ENCODE assay signal across 8 cellular contexts in the genomic region with DNA sequence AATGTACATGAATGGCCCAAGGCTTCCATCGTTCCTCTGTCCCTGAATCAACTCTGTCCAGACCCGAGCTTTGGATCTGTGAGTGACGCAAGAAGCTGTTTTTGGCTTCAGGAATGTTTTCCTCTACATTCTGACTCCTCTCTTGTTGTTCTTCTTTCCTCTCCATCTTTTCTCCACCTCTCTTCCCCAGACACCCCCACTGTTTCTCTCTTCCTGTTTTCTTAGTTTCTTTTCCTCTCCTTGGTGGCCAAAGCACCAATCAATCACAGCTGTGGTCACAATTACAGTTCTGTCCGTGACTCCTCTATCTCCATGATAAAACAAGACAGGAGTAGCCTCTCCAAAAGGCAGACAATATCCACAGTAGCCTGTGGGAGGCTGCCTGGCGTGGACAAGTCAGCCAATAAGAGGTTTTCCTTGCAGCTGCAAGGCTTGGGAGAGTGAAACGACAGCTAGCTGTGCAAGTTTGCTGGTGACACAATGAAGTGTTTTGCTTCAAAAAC. TPM values are rescaled to one million over a fixed set of nuclear protein-coding genes. Genes with fewer than 3 reads are reported as not detected.
DNase-seq lines count a peak whose midpoint lies in the region; ATAC-seq and TF ChIP-seq lines count a peak whose summit lies in the region.

No MANE protein-coding gene starts in this region.

- H3K9me3 ChIP-seq in left ventricle myocardium inferior (replicated peaks): no peaks in the 10 kb centered on the region

- no peaks in the 10 kb centered on the region for H3K27me3 ChIP-seq in left ventricle myocardium inferior (ENCODE audit: low read depth)

- ATAC-seq in SK-N-SH treated with all-trans-retinoic acid at 6 μM for 48 hours: peak; percentile 76
- no peak for ATAC-seq in stimulated activated naive CD8-positive, alpha-beta T cell treated with anti-CD3 and anti-CD28 coated beads, Interleukin-15, Interleukin-2, amounts not matched to agents 100 U/mL and 50 U/mL, for 24 hours

- DNase-seq in GM04503 (ENCODE audit: low read depth): peak; percentile 59
- DNase-seq in left ventricle myocardium inferior: peak; percentile 59
- DNase-seq in renal cortical epithelial cell (ENCODE audit: low read depth): peak; percentile 55
- no peak for DNase-seq in GM13977 (ENCODE audit: low spot score)
- DNase-seq in NCI-H187 treated with DMSO at 0.1 percent for 48 hours (lab: John Stamatoyannopoulos, UW): no peak
- DNase-seq in stimulated activated naive CD8-positive, alpha-beta T cell treated with anti-CD3 and anti-CD28 coated beads, Interleukin-15, Interleukin-2, amounts not matched to agents 100 U/mL and 50 U/mL, for 24 hours: no peak
- DNase-seq in NCI-H1436 treated with DMSO at 0.1 percent for 48 hours (lab: John Stamatoyannopoulos, UW): no peak

- H3K4me3 ChIP-seq in left ventricle myocardium inferior: peak overlapping the region; percentile 51

- H3K36me3 ChIP-seq in left ventricle myocardium inferior: no peaks in the 10 kb centered on the region

- in situ Hi-C loops in GM13977 (cut with MboI; ENCODE audit: low pct_unique_long_range_greater_than_20kb, low sequenced_read_pairs, unreplicated experiment): no loop called here

- intact Hi-C loops in left ventricle myocardium inferior (cut with micrococcal nuclease): loop anchor here (10.0 kb wide), 2 partner anchors 197 to 497 kb away; a partner anchor contains a TSS

- peak overlapping the region; percentile 85 for H3K27ac ChIP-seq in left ventricle myocardium inferior (replicated peaks)

- H3K4me1 ChIP-seq in left ventricle myocardium inferior: peaks cover 91% of the 10 kb centered on the region

- TF ChIP-seq CTCF in left ventricle myocardium inferior (IDR thresholded peaks at IDR 0.05; ENCODE audit: borderline replicate concordance) (peak; percentile 28), GM13977 (IDR thresholded peaks at IDR 0.05; ENCODE audit: extremely low read depth, insufficient read depth, missing control alignments) (no peak)

TF ChIP-seq in SK-N-SH treated with all-trans-retinoic acid at 6 μM for 48 hours, 23 proteins besides CTCF, POLR2A, EP300 and RAD21:
- TF ChIP-seq ZNF8 (CRISPR knock-in tag; IDR thresholded peaks at IDR 0.05) (no peak), TOX (CRISPR knock-in tag; IDR thresholded peaks at IDR 0.05; ENCODE audit: borderline replicate concordance) (no peak), ZNF70 (CRISPR knock-in tag; IDR thresholded peaks at IDR 0.05) (no peak), OSR1 (CRISPR knock-in tag; IDR thresholded peaks at IDR 0.05) (no peak), ZNF565 (CRISPR knock-in tag; conservative IDR thresholded peaks at IDR 0.05; ENCODE audit: low read depth) (no peak), RARB (CRISPR knock-in tag; IDR thresholded peaks at IDR 0.05) (no peak), ARNTL (CRISPR knock-in tag; IDR thresholded peaks at IDR 0.05; ENCODE audit: borderline replicate concordance, low read depth) (no peak), ESRRG (CRISPR knock-in tag; IDR thresholded peaks at IDR 0.05) (no peak), ZFP3 (CRISPR knock-in tag; IDR thresholded peaks at IDR 0.05) (no peak), GLIS3 (CRISPR knock-in tag; IDR thresholded peaks at IDR 0.05) (no peak), BACH2 (CRISPR knock-in tag; IDR thresholded peaks at IDR 0.05; ENCODE audit: borderline replicate concordance) (no peak)
- TF ChIP-seq, protein P1, sequence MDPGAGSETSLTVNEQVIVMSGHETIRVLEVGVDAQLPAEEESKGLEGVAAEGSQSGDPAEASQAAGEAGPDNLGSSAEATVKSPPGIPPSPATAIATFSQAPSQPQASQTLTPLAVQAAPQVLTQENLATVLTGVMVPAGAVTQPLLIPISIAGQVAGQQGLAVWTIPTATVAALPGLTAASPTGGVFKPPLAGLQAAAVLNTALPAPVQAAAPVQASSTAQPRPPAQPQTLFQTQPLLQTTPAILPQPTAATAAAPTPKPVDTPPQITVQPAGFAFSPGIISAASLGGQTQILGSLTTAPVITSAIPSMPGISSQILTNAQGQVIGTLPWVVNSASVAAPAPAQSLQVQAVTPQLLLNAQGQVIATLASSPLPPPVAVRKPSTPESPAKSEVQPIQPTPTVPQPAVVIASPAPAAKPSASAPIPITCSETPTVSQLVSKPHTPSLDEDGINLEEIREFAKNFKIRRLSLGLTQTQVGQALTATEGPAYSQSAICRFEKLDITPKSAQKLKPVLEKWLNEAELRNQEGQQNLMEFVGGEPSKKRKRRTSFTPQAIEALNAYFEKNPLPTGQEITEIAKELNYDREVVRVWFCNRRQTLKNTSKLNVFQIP (CRISPR knock-in tag; IDR thresholded peaks at IDR 0.05; ENCODE audit: borderline replicate concordance, low read depth): no peak
- TF ChIP-seq, protein P2, sequence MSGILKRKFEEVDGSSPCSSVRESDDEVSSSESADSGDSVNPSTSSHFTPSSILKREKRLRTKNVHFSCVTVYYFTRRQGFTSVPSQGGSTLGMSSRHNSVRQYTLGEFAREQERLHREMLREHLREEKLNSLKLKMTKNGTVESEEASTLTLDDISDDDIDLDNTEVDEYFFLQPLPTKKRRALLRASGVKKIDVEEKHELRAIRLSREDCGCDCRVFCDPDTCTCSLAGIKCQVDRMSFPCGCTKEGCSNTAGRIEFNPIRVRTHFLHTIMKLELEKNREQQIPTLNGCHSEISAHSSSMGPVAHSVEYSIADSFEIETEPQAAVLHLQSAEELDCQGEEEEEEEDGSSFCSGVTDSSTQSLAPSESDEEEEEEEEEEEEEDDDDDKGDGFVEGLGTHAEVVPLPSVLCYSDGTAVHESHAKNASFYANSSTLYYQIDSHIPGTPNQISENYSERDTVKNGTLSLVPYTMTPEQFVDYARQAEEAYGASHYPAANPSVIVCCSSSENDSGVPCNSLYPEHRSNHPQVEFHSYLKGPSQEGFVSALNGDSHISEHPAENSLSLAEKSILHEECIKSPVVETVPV (CRISPR knock-in tag; IDR thresholded peaks at IDR 0.05): no peak
- TF ChIP-seq, protein P3, sequence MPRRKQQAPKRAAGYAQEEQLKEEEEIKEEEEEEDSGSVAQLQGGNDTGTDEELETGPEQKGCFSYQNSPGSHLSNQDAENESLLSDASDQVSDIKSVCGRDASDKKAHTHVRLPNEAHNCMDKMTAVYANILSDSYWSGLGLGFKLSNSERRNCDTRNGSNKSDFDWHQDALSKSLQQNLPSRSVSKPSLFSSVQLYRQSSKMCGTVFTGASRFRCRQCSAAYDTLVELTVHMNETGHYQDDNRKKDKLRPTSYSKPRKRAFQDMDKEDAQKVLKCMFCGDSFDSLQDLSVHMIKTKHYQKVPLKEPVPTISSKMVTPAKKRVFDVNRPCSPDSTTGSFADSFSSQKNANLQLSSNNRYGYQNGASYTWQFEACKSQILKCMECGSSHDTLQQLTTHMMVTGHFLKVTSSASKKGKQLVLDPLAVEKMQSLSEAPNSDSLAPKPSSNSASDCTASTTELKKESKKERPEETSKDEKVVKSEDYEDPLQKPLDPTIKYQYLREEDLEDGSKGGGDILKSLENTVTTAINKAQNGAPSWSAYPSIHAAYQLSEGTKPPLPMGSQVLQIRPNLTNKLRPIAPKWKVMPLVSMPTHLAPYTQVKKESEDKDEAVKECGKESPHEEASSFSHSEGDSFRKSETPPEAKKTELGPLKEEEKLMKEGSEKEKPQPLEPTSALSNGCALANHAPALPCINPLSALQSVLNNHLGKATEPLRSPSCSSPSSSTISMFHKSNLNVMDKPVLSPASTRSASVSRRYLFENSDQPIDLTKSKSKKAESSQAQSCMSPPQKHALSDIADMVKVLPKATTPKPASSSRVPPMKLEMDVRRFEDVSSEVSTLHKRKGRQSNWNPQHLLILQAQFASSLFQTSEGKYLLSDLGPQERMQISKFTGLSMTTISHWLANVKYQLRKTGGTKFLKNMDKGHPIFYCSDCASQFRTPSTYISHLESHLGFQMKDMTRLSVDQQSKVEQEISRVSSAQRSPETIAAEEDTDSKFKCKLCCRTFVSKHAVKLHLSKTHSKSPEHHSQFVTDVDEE (CRISPR knock-in tag; IDR thresholded peaks at IDR 0.05): no peak

RNA-seq across cellular contexts. Expression of a gene that starts 4.9 kb away (rescaled TPM):
- total RNA-seq in left ventricle myocardium inferior (not detected), renal cortical epithelial cell (not detected in 2 replicates)

RNA-seq across cellular contexts. Expression of a gene that starts 28.0 kb away (rescaled TPM):
- total RNA-seq in left ventricle myocardium inferior (59.5 TPM), renal cortical epithelial cell (5.9 and 20.4 TPM in 2 replicates)

Comparison
In these comparisons a context has a peak if more than half of its experiments do, and no peak if none do; other contexts are left out.
1. DNase-seq: peak in GM04503 (single experiment), left ventricle myocardium inferior (single experiment) and renal cortical epithelial cell (single experiment); none in GM13977 (single experiment), NCI-H187 treated with DMSO at 0.1 percent for 48 hours (single experiment), stimulated activated naive CD8-positive, alpha-beta T cell treated with anti-CD3 and anti-CD28 coated beads, Interleukin-15, Interleukin-2, amounts not matched to agents 100 U/mL and 50 U/mL, for 24 hours (single experiment) and NCI-H1436 treated with DMSO at 0.1 percent for 48 hours (single experiment).